Comparison of ENCODE assay signal across 14 cellular contexts in genomic region chr1:168689726-168690602, GRCh38. TPM values are rescaled to one million over a fixed set of nuclear protein-coding genes. Genes with fewer than 3 reads are reported as not detected.
DNase-seq lines count a peak whose midpoint lies in the region; ATAC-seq, FAIRE-seq and TF ChIP-seq lines count a peak whose summit lies in the region.
"Had no signal": no experiment of that assay in that cellular context is flagged by ENCODE, and none has a peak within 500 bp of the region (broad histone marks: within the 10 kb centered on the region; RNA-seq: fewer than 3 reads in every experiment).

No MANE protein-coding gene starts in this region.

- H3K36me3 ChIP-seq in bronchial epithelial cell (ENCODE audit: control insufficient read depth, insufficient read depth, low read length) (no peaks in the 10 kb centered on the region), liver (ENCODE audit: control insufficient read depth in 4 of 4, insufficient read depth in 3 of 4, low read depth in 1 of 4, low read length in 3 of 4) (no peaks in the 10 kb centered on the region), osteoblast (ENCODE audit: insufficient read depth, low read length) (no peaks in the 10 kb centered on the region)

- H3K27me3 Mint-ChIP-seq in type B pancreatic cell = no peaks in the 10 kb centered on the region

- TF ChIP-seq CTCF in bronchial epithelial cell (IDR thresholded peaks at IDR 0.05; ENCODE audit: insufficient read depth, low read length, severe bottlenecking) (no peak), liver (IDR thresholded peaks at IDR 0.05; ENCODE audit: low read depth, low read length, missing input control) (no peak), type B pancreatic cell (conservative IDR thresholded peaks at IDR 0.05) (no peak), osteoblast (IDR thresholded peaks at IDR 0.05; ENCODE audit: extremely low read depth, low read depth, low read length) (no peak)

- H3K36me3 Mint-ChIP-seq in type B pancreatic cell = no peaks in the 10 kb centered on the region
- H3K36me3 Mint-ChIP-seq: activated naive CD4-positive, alpha-beta T cell treated with anti-CD3 and anti-CD28 coated beads, Interleukin-2, amount 50 U/mL, for 24 hours; mesothelial cell of epicardium had no signal

- TF ChIP-seq RAD21 in liver (IDR thresholded peaks at IDR 0.05) = no peak

- H3K4me1 ChIP-seq in liver (ENCODE audit: control insufficient read depth in 4 of 4, insufficient read depth in 4 of 4, low read length in 3 of 4) = peaks cover 2 to 22% (median 7%) of the 10 kb centered on the region in 4 donors
- H3K4me1 ChIP-seq in osteoblast (ENCODE audit: insufficient read depth, low read length) = no peaks in the 10 kb centered on the region

- WGBS in liver = 79% methylated on average over 8 of the region's 8 CpGs

- H4K20me1 ChIP-seq in osteoblast (ENCODE audit: insufficient read depth, low read length) = no peaks in the 10 kb centered on the region

- H3K79me2 ChIP-seq in osteoblast (ENCODE audit: insufficient read depth, low read length) = no peaks in the 10 kb centered on the region

- peak; percentile 16 for DNase-seq in NCI-H82 (lab: John Stamatoyannopoulos, UW)
- DNase-seq in NCI-H82 treated with DMSO at 0.1 percent for 48 hours (lab: John Stamatoyannopoulos, UW; ENCODE audit: unreplicated experiment) = no peak
- DNase-seq in bronchial epithelial cell (ENCODE audit: low read depth) = peak; percentile 81
- no peak for DNase-seq in type B pancreatic cell (ENCODE audit: extremely low spot score, unreplicated experiment)
- no peak for DNase-seq in SKM-1 treated with dmso at 0.1 percent for 144 hours (lab: John Stamatoyannopoulos, UW; ENCODE audit: unreplicated experiment)
- DNase-seq in osteoblast (ENCODE audit: insufficient read length, low spot score, missing footprints) = no peak

- H3K27ac ChIP-seq in liver (ENCODE audit: low read depth in 1 of 2, low read length in 2 of 2) = no peak overlapping the region
- H3K27ac ChIP-seq in osteoblast (ENCODE audit: low read depth, low read length) = no peak overlapping the region
- H3K27ac ChIP-seq: KMS-11 had no signal

- no peak for ATAC-seq in GM21423 (IDR thresholded peaks at IDR 0.05; ENCODE audit: unreplicated experiment)

- FAIRE-seq in bronchial epithelial cell (lab: Jason Lieb, UNC) = peak; percentile 7
- FAIRE-seq: TTC549 had no signal

- H3K27me3 ChIP-seq in bronchial epithelial cell (ENCODE audit: control insufficient read depth, insufficient read depth, low read length) (no peaks in the 10 kb centered on the region), liver (ENCODE audit: control insufficient read depth in 4 of 4, insufficient read depth in 4 of 4, low read length in 3 of 4) (no peaks in the 10 kb centered on the region), osteoblast (ENCODE audit: insufficient read depth, low read length) (no peaks in the 10 kb centered on the region)

- H3K9me3 Mint-ChIP-seq in type B pancreatic cell = no peaks in the 10 kb centered on the region
- H3K9me3 Mint-ChIP-seq: activated naive CD4-positive, alpha-beta T cell treated with anti-CD3 and anti-CD28 coated beads, Interleukin-2, amount 50 U/mL, for 24 hours; mesothelial cell of epicardium had no signal

- no peak overlapping the region for H3K9ac ChIP-seq in liver (ENCODE audit: low read depth in 1 of 2, low read length in 2 of 2)
- H3K9ac ChIP-seq: KMS-11 had no signal

- H3K27ac Mint-ChIP-seq in type B pancreatic cell = peak overlapping the region; percentile 22
- H3K27ac Mint-ChIP-seq: activated naive CD4-positive, alpha-beta T cell treated with anti-CD3 and anti-CD28 coated beads, Interleukin-2, amount 50 U/mL, for 24 hours; mesothelial cell of epicardium had no signal

- H3K4me3 Mint-ChIP-seq in type B pancreatic cell = no peak overlapping the region
- H3K4me3 Mint-ChIP-seq: activated naive CD4-positive, alpha-beta T cell treated with anti-CD3 and anti-CD28 coated beads, Interleukin-2, amount 50 U/mL, for 24 hours; mesothelial cell of epicardium had no signal

- H3K4me2 ChIP-seq in osteoblast (ENCODE audit: insufficient read depth, low read length) = no peak overlapping the region
- H3K4me2 ChIP-seq: KMS-11 had no signal

- H3K9me3 ChIP-seq in liver (ENCODE audit: control insufficient read depth in 4 of 4, low read length in 3 of 4) = no peaks in the 10 kb centered on the region
- H3K9me3 ChIP-seq in osteoblast (ENCODE audit: low read depth, low read length) = no peaks in the 10 kb centered on the region

- H3K4me3 ChIP-seq in bronchial epithelial cell (ENCODE audit: low read depth, low read length) (no peak overlapping the region), liver (ENCODE audit: low read depth in 1 of 3, low read length in 3 of 3) (no peak overlapping the region), osteoblast (ENCODE audit: insufficient read depth, low read length) (no peak overlapping the region)

- no peak overlapping the region for H2AFZ ChIP-seq in osteoblast (ENCODE audit: low read length)

- peaks cover 26% of the 10 kb centered on the region for H3K4me1 Mint-ChIP-seq in type B pancreatic cell (ENCODE audit: unreplicated experiment)
- H3K4me1 Mint-ChIP-seq: activated naive CD4-positive, alpha-beta T cell treated with anti-CD3 and anti-CD28 coated beads, Interleukin-2, amount 50 U/mL, for 24 hours had no signal

TF ChIP-seq in liver, 16 proteins besides CTCF, POLR2A, EP300 and RAD21:
- TF ChIP-seq FOXA1 (IDR thresholded peaks at IDR 0.05) (no peak), RXRA (IDR thresholded peaks at IDR 0.05) (peak in 1 of 2 donors; percentile 27), HNF4G (IDR thresholded peaks at IDR 0.05) (no peak), JUND (IDR thresholded peaks at IDR 0.05) (no peak), SP1 (IDR thresholded peaks at IDR 0.05) (peak; percentile 11), ATF3 (IDR thresholded peaks at IDR 0.05) (no peak), FOXA2 (IDR thresholded peaks at IDR 0.05) (no peak), NR2F2 (IDR thresholded peaks at IDR 0.05) (no peak), GABPA (IDR thresholded peaks at IDR 0.05 in 1 of 2, conservative IDR thresholded peaks at IDR 0.05 in 1 of 2) (no peak), MAX (IDR thresholded peaks at IDR 0.05) (no peak), REST (IDR thresholded peaks at IDR 0.05) (no peak), EGR1 (IDR thresholded peaks at IDR 0.05; ENCODE audit: low read depth in 2 of 2) (peak in 1 of 2 donors; percentile 12), TAF1 (conservative IDR thresholded peaks at IDR 0.05) (no peak), ZBTB33 (IDR thresholded peaks at IDR 0.05) (peak; percentile 15), HNF4A (conservative IDR thresholded peaks at IDR 0.05) (peak; percentile 16 to 29), YY1 (IDR thresholded peaks at IDR 0.05) (peak; percentile 29)

RNA-seq across cellular contexts. Expression of gene DPT, which starts 39.0 kb away (rescaled TPM):
- total RNA-seq in bronchial epithelial cell (not detected in 2 replicates), liver (1 to 10 TPM in 1 of 2 donors, under 1 TPM in 1; 0.42 to 4.6 TPM), type B pancreatic cell (ENCODE audit: low replicate concordance) (0.22 TPM in 1 of 2 replicates, not detected in the other), osteoblast (2.4 and 4.3 TPM in 2 replicates)
- 1 to 10 TPM; 1.3 to 5.0 TPM for polyA plus RNA-seq in liver
- total RNA-seq: A673; activated CD8-positive, alpha-beta memory T cell treated with anti-CD3 and anti-CD28 coated beads for 36 hours had no signal

Comparison
In these comparisons a context has a peak if more than half of its experiments do, and no peak if none do; other contexts are left out.
1. DNase-seq: peak in NCI-H82 (single experiment) and bronchial epithelial cell (single experiment); none in NCI-H82 treated with DMSO at 0.1 percent for 48 hours (single experiment), type B pancreatic cell (single experiment), SKM-1 treated with dmso at 0.1 percent for 144 hours (single experiment) and osteoblast (single experiment).